In genomic region chr22:29766632-29767288, GRCh38 we compare ENCODE assay signal across 8 cellular contexts. TPM values are rescaled to one million over a fixed set of nuclear protein-coding genes. Genes with fewer than 3 reads are reported as not detected.
A peak's percentile ranks its signal among the peaks of the same experiment; 100 is the strongest.
DNase-seq lines count a peak whose midpoint lies in the region; ATAC-seq and TF ChIP-seq lines count a peak whose summit lies in the region.

Gene ZMAT5, minus strand, starts transcription at chr22:29767007. Its CDS starts 18,463 bp downstream, at chr22:29748544.

- no peaks in the 10 kb centered on the region for H3K27me3 ChIP-seq in Loucy (ENCODE audit: insufficient read depth, low read length, poor library complexity, severe bottlenecking)

- H3K4me3 ChIP-seq in Loucy (ENCODE audit: low read length, poor library complexity, severe bottlenecking) (peak within 1 kb of the TSS; percentile 94), fibroblast of mammary gland (ENCODE audit: control insufficient read depth, low read depth, low read length) (peak within 1 kb of the TSS; percentile 100)

- POLR2A ChIA-PET in naive thymus-derived CD8-positive, alpha-beta T cell (lab: Charles Lee): interaction anchor here (0.7 to 1.6 kb wide), 5 partner anchors 23 to 1155 kb away, joined by 3 to 8 read pairs (median 3); partner anchors contain the start of genes ASCC2, PES1 and THOC5

- peaks cover 31% of the 10 kb centered on the region for H3K4me1 ChIP-seq in Loucy (ENCODE audit: insufficient read depth, low read length, poor library complexity, severe bottlenecking)

- peaks cover 0 to 24% (median 5%) of the 10 kb centered on the region in 3 donors for H3K36me3 Mint-ChIP-seq in naive thymus-derived CD8-positive, alpha-beta T cell

- ATAC-seq in naive thymus-derived CD8-positive, alpha-beta T cell: peak; percentile 96

- peak within 1 kb of the TSS; percentile 94 for H2AFZ ChIP-seq in Loucy (ENCODE audit: low read length)

- peaks cover 3% of the 10 kb centered on the region for H4K20me1 ChIP-seq in Loucy (ENCODE audit: insufficient read depth, low read length, poor library complexity, severe bottlenecking)

- peak within 1 kb of the TSS; percentile 95 to 99 (median 98) for H3K27ac Mint-ChIP-seq in naive thymus-derived CD8-positive, alpha-beta T cell

- no peaks in the 10 kb centered on the region for H3K9me3 ChIP-seq in Loucy (ENCODE audit: insufficient read depth, low read depth, low read length)

- H3K4me3 Mint-ChIP-seq in naive thymus-derived CD8-positive, alpha-beta T cell: peak within 1 kb of the TSS; percentile 83 to 100 (median 99)

- H3K4me1 Mint-ChIP-seq in naive thymus-derived CD8-positive, alpha-beta T cell: peaks cover 22 to 48% (median 47%) of the 10 kb centered on the region in 4 donors

- H3K4me2 ChIP-seq in Loucy (ENCODE audit: low read depth, low read length, poor library complexity, severe bottlenecking): peak within 1 kb of the TSS; percentile 97

- TF ChIP-seq POLR2A in Raji (IDR thresholded peaks at IDR 0.05; ENCODE audit: insufficient read depth, low read depth, low read length): peak; percentile 77

- H3F3A ChIP-seq in Loucy (ENCODE audit: low read depth): no peaks in the 10 kb centered on the region

- no peaks in the 10 kb centered on the region for H3K9me3 Mint-ChIP-seq in naive thymus-derived CD8-positive, alpha-beta T cell

- peak; percentile 98 for DNase-seq in Daoy (ENCODE audit: low read depth)
- DNase-seq in H4 (ENCODE audit: low spot score): peak; percentile 92
- DNase-seq in activated T-helper 9 cell treated with anti-CD3 and anti-CD28 coated beads, Interleukin-2, amount 50 U/mL, for 16 hours (ENCODE audit: low read depth): peak; percentile 84
- DNase-seq in fibroblast of mammary gland (ENCODE audit: low read depth): peak; percentile 95
- DNase-seq in naive thymus-derived CD8-positive, alpha-beta T cell: peak; percentile 79 to 97 (median 91)
- peak; percentile 81 to 99 (median 92) for DNase-seq in stimulated activated naive CD4-positive, alpha-beta T cell (lab: John Stamatoyannopoulos, UW)

- H3K9me2 ChIP-seq in Loucy (replicated peaks; ENCODE audit: low read depth, low read length): no peaks in the 10 kb centered on the region

- no peak for TF ChIP-seq CTCF in Loucy (conservative IDR thresholded peaks at IDR 0.05; ENCODE audit: low read length)
- TF ChIP-seq CTCF in fibroblast of mammary gland (conservative IDR thresholded peaks at IDR 0.05; ENCODE audit: control insufficient read depth, insufficient read depth, low read depth, low read length): no peak

- peaks cover 9% of the 10 kb centered on the region; the same call in 1 of the 2 replicates for H3K36me3 ChIP-seq in Loucy (ENCODE audit: insufficient read depth, low read length)

- H3K9ac ChIP-seq in Loucy (ENCODE audit: low read depth, low read length, poor library complexity, severe bottlenecking): peak within 1 kb of the TSS; percentile 94

- H3K27me3 Mint-ChIP-seq in naive thymus-derived CD8-positive, alpha-beta T cell: no peaks in the 10 kb centered on the region

- peaks cover 40% of the 10 kb centered on the region for H3K79me2 ChIP-seq in Loucy (ENCODE audit: insufficient read depth, low read length)

RNA-seq across cellular contexts. Expression of gene ZMAT5, which starts in this region (rescaled TPM):
- 25.8 and 37.2 TPM in 2 replicates for total RNA-seq in Daoy (2014; rRNA removed; shearing (Covaris generic))
- total RNA-seq in H4 (2014; rRNA removed; shearing (Covaris generic)): 18.9 and 21.2 TPM in 2 replicates
- total RNA-seq in naive thymus-derived CD8-positive, alpha-beta T cell: 10 to 100 TPM; 17.5 to 23.8 TPM
- polyA plus RNA-seq in naive thymus-derived CD8-positive, alpha-beta T cell: 10 to 100 TPM; 44.2 to 58.5 (median 46.3) TPM

Comparison
In these comparisons a context has a peak if more than half of its experiments do, and no peak if none do; other contexts are left out.
1. Peak in every context shown above with its lines: DNase-seq, ATAC-seq and H3K4me3 ChIP-seq.